In genomic region chr17:78747479-78747878, GRCh38 we compare ENCODE assay signal across 12 cellular contexts. TPM values are rescaled to one million over a fixed set of nuclear protein-coding genes. Genes with fewer than 3 reads are reported as not detected.
DNase-seq lines count a peak whose midpoint lies in the region; ATAC-seq and TF ChIP-seq lines count a peak whose summit lies in the region.
"Had no signal": no experiment of that assay in that cellular context is flagged by ENCODE, and none has a peak within 500 bp of the region (broad histone marks: within the 10 kb centered on the region; RNA-seq: fewer than 3 reads in every experiment).

No MANE protein-coding gene starts in this region.

- H3K27me3 Mint-ChIP-seq in CD14-positive monocyte (ENCODE audit: low read depth in 3 of 3) (peaks cover 0 to 6% (median 0%) of the 10 kb centered on the region in 3 donors), MCF 10A (ENCODE audit: insufficient read depth, unreplicated experiment) (no peaks in the 10 kb centered on the region)

- H3K36me3 Mint-ChIP-seq in CD14-positive monocyte (peaks cover 22 to 35% of the 10 kb centered on the region in 2 donors), MCF 10A (ENCODE audit: insufficient read depth, unreplicated experiment) (peaks cover 5% of the 10 kb centered on the region)

- H2BK120ac ChIP-seq in IMR-90 (ENCODE audit: low read depth, low read length): no peak overlapping the region

- no peak overlapping the region for H3K56ac ChIP-seq in IMR-90 (ENCODE audit: extremely low read depth, insufficient read depth, low read length)

- H3K4me3 Mint-ChIP-seq in CD14-positive monocyte: peak overlapping the region; percentile 64 to 76
- H3K4me3 Mint-ChIP-seq in MCF 10A (ENCODE audit: unreplicated experiment): no peak overlapping the region

- intact Hi-C loops in CD14-positive monocyte (cut with micrococcal nuclease) (loop anchor here in 1 of 2 donors (10.0 kb wide), 1 partner anchor 167 kb away; no protein-coding TSS in a partner anchor), IMR-90 (cut with micrococcal nuclease) (no loop called here), MCF 10A (cut with micrococcal nuclease) (no loop called here)

- dilution Hi-C loops in IMR-90 (cut with HindIII; ENCODE audit: low sequenced_read_pairs, unreplicated experiment): no loop called here

- no peak overlapping the region for H3K18ac ChIP-seq in IMR-90 (ENCODE audit: low read depth, low read length)

- H3K9me1 ChIP-seq in IMR-90 (ENCODE audit: insufficient read depth, low read length): peaks cover 4% of the 10 kb centered on the region

- H3K4me1 ChIP-seq in IMR-90 (ENCODE audit: control insufficient read depth, insufficient read depth, low read length): peaks cover 9% of the 10 kb centered on the region
- peaks cover 17% of the 10 kb centered on the region for H3K4me1 ChIP-seq in osteoblast (ENCODE audit: insufficient read depth, low read length)

- no peak overlapping the region for H2BK20ac ChIP-seq in IMR-90 (ENCODE audit: low read depth, low read length)

- H3K14ac ChIP-seq in IMR-90 (replicated peaks; ENCODE audit: low read depth, low read length): no peak overlapping the region

- no peak overlapping the region for H2BK15ac ChIP-seq in IMR-90 (ENCODE audit: low read depth, low read length)

- H3K9ac ChIP-seq in IMR-90 (ENCODE audit: low read depth, low read length): no peak overlapping the region

- H3K4me3 ChIP-seq in IMR-90 (ENCODE audit: insufficient read depth, low read depth, low read length) (no peak overlapping the region), osteoblast (ENCODE audit: insufficient read depth, low read length) (peak overlapping the region; percentile 43), brain microvascular endothelial cell (ENCODE audit: low read depth, low read length) (no peak overlapping the region)

- H3K27me3 ChIP-seq in IMR-90 (ENCODE audit: control insufficient read depth, insufficient read depth, low read length): no peaks in the 10 kb centered on the region
- no peaks in the 10 kb centered on the region for H3K27me3 ChIP-seq in osteoblast (ENCODE audit: insufficient read depth, low read length)
- no peaks in the 10 kb centered on the region for H3K27me3 ChIP-seq in brain microvascular endothelial cell (replicated peaks)
- H3K27me3 ChIP-seq: pancreas had no signal

- TF ChIP-seq RAD21 in IMR-90 (IDR thresholded peaks at IDR 0.05; ENCODE audit: low read length): no peak

- H3K79me2 ChIP-seq in osteoblast (ENCODE audit: insufficient read depth, low read length): peaks cover 31% of the 10 kb centered on the region

- ATAC-seq in IMR-90 (ENCODE audit: low read depth) (0 out of 2 replicates have a peak, but pooled peaks have one; percentile 36), HG02938 (IDR thresholded peaks at IDR 0.05; ENCODE audit: unreplicated experiment) (no peak), HG03378 (IDR thresholded peaks at IDR 0.05; ENCODE audit: unreplicated experiment) (no peak)
- ATAC-seq: Panc1 had no signal

- TF ChIP-seq CTCF in CD14-positive monocyte (IDR thresholded peaks at IDR 0.05) (no peak), IMR-90 (conservative IDR thresholded peaks at IDR 0.05; ENCODE audit: low read depth, low read length) (no peak), MCF 10A (IDR thresholded peaks at IDR 0.05; ENCODE audit: unreplicated experiment) (no peak), osteoblast (IDR thresholded peaks at IDR 0.05; ENCODE audit: extremely low read depth, low read depth, low read length) (no peak), brain microvascular endothelial cell (IDR thresholded peaks at IDR 0.05; ENCODE audit: low read depth, low read length, missing control alignments) (no peak)

- H3K9me3 Mint-ChIP-seq in CD14-positive monocyte (no peaks in the 10 kb centered on the region), MCF 10A (ENCODE audit: unreplicated experiment) (no peaks in the 10 kb centered on the region)

- peak overlapping the region; percentile 94 to 98 (median 97) for H3K27ac Mint-ChIP-seq in CD14-positive monocyte
- H3K27ac Mint-ChIP-seq in MCF 10A (ENCODE audit: low read depth, unreplicated experiment): peak overlapping the region; percentile 50

- no peak overlapping the region for H4K91ac ChIP-seq in IMR-90 (ENCODE audit: insufficient read depth, low read depth, low read length)

- H3K9me3 ChIP-seq in IMR-90 (ENCODE audit: control insufficient read depth, insufficient read depth, low read length): no peaks in the 10 kb centered on the region
- H3K9me3 ChIP-seq in osteoblast (ENCODE audit: low read depth, low read length): no peaks in the 10 kb centered on the region
- H3K9me3 ChIP-seq: pancreas had no signal

- H3K4me2 ChIP-seq in IMR-90 (ENCODE audit: low read depth, low read length) (no peak overlapping the region; the same call in 1 of the 2 replicates), osteoblast (ENCODE audit: insufficient read depth, low read length) (peak overlapping the region; percentile 64)

- H3K4me1 Mint-ChIP-seq in CD14-positive monocyte: peaks cover 88% of the 10 kb centered on the region
- H3K4me1 Mint-ChIP-seq in MCF 10A (ENCODE audit: insufficient read depth, unreplicated experiment): peaks cover 34% of the 10 kb centered on the region

- peaks cover 45 to 67% of the 10 kb centered on the region in 2 experiments for H3K79me1 ChIP-seq in IMR-90 (ENCODE audit: low read depth in 1 of 2, low read length in 2 of 2)

- WGBS in IMR-90 (ENCODE audit: extremely low coverage in 2 of 2, insufficient read length in 1 of 2), 2 experiments: no CpG with 5 or more reads among the region's 2 CpGs

- no peak for DNase-seq in CD14-positive monocyte (ENCODE audit: low spot score)
- peak; percentile 27 for DNase-seq in IMR-90
- DNase-seq in MCF 10A (ENCODE audit: unreplicated experiment): no peak
- DNase-seq in osteoblast (ENCODE audit: insufficient read length, low spot score, missing footprints): no peak
- no peak for DNase-seq in HuH-7 (ENCODE audit: low spot score)
- DNase-seq in brain microvascular endothelial cell: no peak
- DNase-seq: DMS 273 treated with DMSO at 0.1 percent for 48 hours, NCI-H1436 had no signal

- peaks cover 27% of the 10 kb centered on the region for H4K20me1 ChIP-seq in IMR-90 (ENCODE audit: insufficient read depth, low read length)
- peaks cover 14% of the 10 kb centered on the region for H4K20me1 ChIP-seq in osteoblast (ENCODE audit: insufficient read depth, low read length)

- TF ChIP-seq POLR2A in IMR-90 (IDR thresholded peaks at IDR 0.05; ENCODE audit: low read depth, low read length): no peak

- no peak overlapping the region for H2AK5ac ChIP-seq in IMR-90 (ENCODE audit: low read depth, low read length)

- in situ Hi-C loops in IMR-90 (cut with MboI; ENCODE audit: low sequenced_read_pairs) (no loop called here), brain microvascular endothelial cell (cut with HindIII; ENCODE audit: low pct_ligation_motif_present, low sequenced_read_pairs) (no loop called here)

- CTCF ChIA-PET in IMR-90 (lab: Yijun Ruan, JAX): no interaction called here
- CTCF ChIA-PET in MCF 10A (lab: Yijun Ruan, JAX): interaction anchor here (0.9 to 2.3 kb wide), 5 partner anchors 31 to 306 kb away, joined by 3 to 8 read pairs (median 5); no protein-coding TSS in a partner anchor

- H4K8ac ChIP-seq in IMR-90 (ENCODE audit: low read depth in 2 of 2, low read length in 2 of 2): no peak overlapping the region

- H3K4ac ChIP-seq in IMR-90 (ENCODE audit: low read depth, low read length): no peak overlapping the region

- H2AFZ ChIP-seq in IMR-90 (replicated peaks; ENCODE audit: low read length, poor library complexity) (no peak overlapping the region), osteoblast (ENCODE audit: low read length) (no peak overlapping the region)

- H3K36me3 ChIP-seq in IMR-90 (ENCODE audit: control insufficient read depth, insufficient read depth, low read length) (no peaks in the 10 kb centered on the region), osteoblast (ENCODE audit: insufficient read depth, low read length) (no peaks in the 10 kb centered on the region), brain microvascular endothelial cell (replicated peaks) (no peaks in the 10 kb centered on the region)
- H3K36me3 ChIP-seq: pancreas had no signal

- no peak overlapping the region for H3K27ac ChIP-seq in IMR-90 (ENCODE audit: insufficient read depth, low read length)
- H3K27ac ChIP-seq in osteoblast (ENCODE audit: low read depth, low read length): no peak overlapping the region
- no peak overlapping the region for H3K27ac ChIP-seq in brain microvascular endothelial cell

- H2BK5ac ChIP-seq in IMR-90 (ENCODE audit: low read depth, low read length, poor library complexity, severe bottlenecking): no peak overlapping the region

- no peak overlapping the region for H2AK9ac ChIP-seq in IMR-90 (replicated peaks; ENCODE audit: low read depth, low read length, poor library complexity)

- POLR2A ChIA-PET in IMR-90 (lab: Charles Lee; ENCODE audit: unreplicated experiment): no interaction called here
- POLR2A ChIA-PET in MCF 10A (lab: Yijun Ruan, JAX): interaction anchor here (1.0 to 5.9 kb wide), 6 partner anchors 11 to 155 kb away, joined by 3 to 67 read pairs (median 6); no protein-coding TSS in a partner anchor

- no peak overlapping the region for H4K5ac ChIP-seq in IMR-90 (ENCODE audit: low read depth, low read length)

- no TSS peak for BruUV-seq in IMR-90 (replicated peaks; lab: Mats Ljungman, UMichigan)
- BruUV-seq in MCF 10A (replicated peaks; lab: Mats Ljungman, UMichigan): no TSS peak

- H3K23ac ChIP-seq in IMR-90 (ENCODE audit: low read depth, low read length): no peak overlapping the region

TF ChIP-seq in IMR-90, 13 proteins besides CTCF, POLR2A, EP300 and RAD21 (continues in another document):
- TF ChIP-seq NFE2L2 (IDR thresholded peaks at IDR 0.05; ENCODE audit: low read depth, low read length): no peak
- TF ChIP-seq, protein P1, sequence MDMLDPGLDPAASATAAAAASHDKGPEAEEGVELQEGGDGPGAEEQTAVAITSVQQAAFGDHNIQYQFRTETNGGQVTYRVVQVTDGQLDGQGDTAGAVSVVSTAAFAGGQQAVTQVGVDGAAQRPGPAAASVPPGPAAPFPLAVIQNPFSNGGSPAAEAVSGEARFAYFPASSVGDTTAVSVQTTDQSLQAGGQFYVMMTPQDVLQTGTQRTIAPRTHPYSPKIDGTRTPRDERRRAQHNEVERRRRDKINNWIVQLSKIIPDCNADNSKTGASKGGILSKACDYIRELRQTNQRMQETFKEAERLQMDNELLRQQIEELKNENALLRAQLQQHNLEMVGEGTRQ (IDR thresholded peaks at IDR 0.05; ENCODE audit: low read depth, low read length): no peak
- no peak for TF ChIP-seq RCOR1 (IDR thresholded peaks at IDR 0.05; ENCODE audit: insufficient replicate concordance, low read length)
- no peak for TF ChIP-seq MAZ (IDR thresholded peaks at IDR 0.05; ENCODE audit: borderline replicate concordance, low read depth, low read length)
- no peak for TF ChIP-seq FOS (IDR thresholded peaks at IDR 0.05; ENCODE audit: low read depth, low read length)
- no peak for TF ChIP-seq MXI1 (IDR thresholded peaks at IDR 0.05; ENCODE audit: borderline replicate concordance, low read depth, low read length)

RNA-seq across cellular contexts. Expression of gene CYTH1, which starts 34.6 kb away (rescaled TPM):
- polyA plus RNA-seq in CD14-positive monocyte (10 to 100 TPM; 68.6 to 80.9 TPM), IMR-90 (2012; rRNA removed) (10.1 and 12.4 TPM in 2 replicates)
- total RNA-seq in IMR-90 (2012; rRNA removed) (7.9 and 8.3 TPM in 2 replicates), MCF 10A (2022) (32.8 and 38.5 TPM in 2 replicates), osteoblast (20.9 and 21.4 TPM in 2 replicates)
- 6.2 and 9.0 TPM in 2 replicates for polyA plus RNA-seq in IMR-90 (2012; cell fraction: cytosol; rRNA removed)
- polyA plus RNA-seq in IMR-90 (2012; cell fraction: nucleus; rRNA removed; ENCODE audit: low replicate concordance): 46.8 and 57.8 TPM in 2 replicates
